In genomic region chr12:57815177-57816000, GRCh38 we compare ENCODE assay signal across 9 cellular contexts. TPM values are rescaled to one million over a fixed set of nuclear protein-coding genes. Genes with fewer than 3 reads are reported as not detected.
DNase-seq lines count a peak whose midpoint lies in the region; ATAC-seq and TF ChIP-seq lines count a peak whose summit lies in the region.
"Had no signal": no experiment of that assay in that cellular context is flagged by ENCODE, and none has a peak within 500 bp of the region (broad histone marks: within the 10 kb centered on the region; RNA-seq: fewer than 3 reads in every experiment).

No MANE protein-coding gene starts in this region.

- H3K36me3 ChIP-seq in CD4-positive, alpha-beta memory T cell (ENCODE audit: insufficient read depth, low read length), result no peaks in the 10 kb centered on the region

- H3K27ac Mint-ChIP-seq in endothelial cell (ENCODE audit: unreplicated experiment), result no peak overlapping the region
- peak overlapping the region in 1 of 7 donors; percentile 41 for H3K27ac Mint-ChIP-seq in CD4-positive, alpha-beta memory T cell

- H3K27me3 Mint-ChIP-seq in endothelial cell (ENCODE audit: unreplicated experiment), result peaks cover 14% of the 10 kb centered on the region
- H3K27me3 Mint-ChIP-seq in CD4-positive, alpha-beta memory T cell, result no peaks in the 10 kb centered on the region

- CTCF ChIA-PET in CD4-positive, alpha-beta memory T cell (lab: Charles Lee; ENCODE audit: partially characterized antibody), result interaction anchor here (1.4 to 3.9 kb wide), 4 partner anchors 12 to 83 kb away, joined by 3 to 18 read pairs (median 6); no protein-coding TSS in a partner anchor

- no peaks in the 10 kb centered on the region for H3K9me3 Mint-ChIP-seq in endothelial cell (ENCODE audit: unreplicated experiment)
- H3K9me3 Mint-ChIP-seq in CD4-positive, alpha-beta memory T cell, result peaks cover 0 to 2% (median 0%) of the 10 kb centered on the region in 8 donors

- H3K4me3 Mint-ChIP-seq in endothelial cell (ENCODE audit: unreplicated experiment), result no peak overlapping the region
- no peak overlapping the region for H3K4me3 Mint-ChIP-seq in CD4-positive, alpha-beta memory T cell

- DNase-seq in DMS153 treated with DMSO at 0.1 percent for 48 hours (lab: John Stamatoyannopoulos, UW; ENCODE audit: unreplicated experiment) (peak; percentile 25), NB4 (ENCODE audit: low read depth) (peak; percentile 43), SHP77 treated with DMSO at 0.1 percent for 48 hours (lab: John Stamatoyannopoulos, UW) (peak; percentile 25), iPS-NIHi7 (ENCODE audit: extremely low spot score) (peak; percentile 77), epidermal melanocyte (ENCODE audit: insufficient read length, low spot score) (no peak), endothelial cell (ENCODE audit: low spot score) (no peak)
- DNase-seq in CD4-positive, alpha-beta memory T cell, result no peak
- DNase-seq: amygdala had no signal

- no peaks in the 10 kb centered on the region for H3K9me3 ChIP-seq in CD4-positive, alpha-beta memory T cell (ENCODE audit: control insufficient read depth in 1 of 2, low read length in 2 of 2)

- no peak for TF ChIP-seq POLR2A in NB4 (IDR thresholded peaks at IDR 0.05; ENCODE audit: extremely low read depth, insufficient read length)

- POLR2A ChIA-PET in CD4-positive, alpha-beta memory T cell (lab: Charles Lee; ENCODE audit: partially characterized antibody), result interaction anchor here (1.3 to 2.3 kb wide), 3 partner anchors 27 to 88 kb away, joined by 3 to 6 read pairs (median 4); no protein-coding TSS in a partner anchor

- H3K4me1 Mint-ChIP-seq in endothelial cell (ENCODE audit: unreplicated experiment), result peaks cover 15% of the 10 kb centered on the region
- H3K4me1 Mint-ChIP-seq in CD4-positive, alpha-beta memory T cell, result peaks cover 0 to 8% (median 5%) of the 10 kb centered on the region in 4 donors

- H3K4me3 ChIP-seq in NB4 (ENCODE audit: low read depth, low read length), result no peak overlapping the region
- no peak overlapping the region for H3K4me3 ChIP-seq in CD4-positive, alpha-beta memory T cell (ENCODE audit: low read length in 2 of 2)

- intact Hi-C loops in CD4-positive, alpha-beta memory T cell (cut with micrococcal nuclease), result no loop called here

- H3K4me1 ChIP-seq in CD4-positive, alpha-beta memory T cell (ENCODE audit: insufficient read depth, low read length), result no peaks in the 10 kb centered on the region

- H3K36me3 Mint-ChIP-seq in endothelial cell (ENCODE audit: low read depth, unreplicated experiment), result peaks cover 30% of the 10 kb centered on the region
- peaks cover 4 to 20% of the 10 kb centered on the region in 2 donors for H3K36me3 Mint-ChIP-seq in CD4-positive, alpha-beta memory T cell

- no peak for ATAC-seq in HG03469 (IDR thresholded peaks at IDR 0.05; ENCODE audit: unreplicated experiment)

- no peaks in the 10 kb centered on the region for H3K27me3 ChIP-seq in CD4-positive, alpha-beta memory T cell (ENCODE audit: insufficient read depth, low read length)

- no peak overlapping the region for H3K27ac ChIP-seq in CD4-positive, alpha-beta memory T cell (ENCODE audit: low read depth, low read length)

- peak; percentile 13 for TF ChIP-seq CTCF in NB4 (IDR thresholded peaks at IDR 0.05; ENCODE audit: low read depth, low read length)
- no peak for TF ChIP-seq CTCF in endothelial cell (IDR thresholded peaks at IDR 0.05; ENCODE audit: unreplicated experiment)

RNA-seq across cellular contexts. Expression of gene AVIL, which starts 3.1 kb away (rescaled TPM):
- 4.5 TPM for total RNA-seq in endothelial cell (ENCODE audit: unreplicated experiment)
- 10 to 100 TPM; 14.6 to 15.9 TPM for total RNA-seq in CD4-positive, alpha-beta memory T cell
- under 1 TPM in 1 of 2 donors, not detected in 1; 0.68 TPM for polyA plus RNA-seq in CD4-positive, alpha-beta memory T cell

RNA-seq across cellular contexts. Expression of gene CTDSP2, which starts 31.1 kb away (rescaled TPM):
- 181 TPM for total RNA-seq in endothelial cell (ENCODE audit: unreplicated experiment)
- total RNA-seq in CD4-positive, alpha-beta memory T cell, result 100 to 1,000 TPM; 274 to 285 TPM
- polyA plus RNA-seq in CD4-positive, alpha-beta memory T cell, result 10 to 100 TPM; 57.7 to 74.8 TPM

RNA-seq across cellular contexts. Expression of gene TSFM, which starts 32.8 kb away (rescaled TPM):
- 25.8 TPM for total RNA-seq in endothelial cell (ENCODE audit: unreplicated experiment)
- total RNA-seq in CD4-positive, alpha-beta memory T cell, result 10 to 100 TPM; 18.9 to 22.2 TPM
- polyA plus RNA-seq in CD4-positive, alpha-beta memory T cell, result 10 to 100 TPM; 23.2 to 32.5 TPM

RNA-seq across cellular contexts. Expression of gene EEF1AKMT3, which starts 43.0 kb away (rescaled TPM):
- 8.6 TPM for total RNA-seq in endothelial cell (ENCODE audit: unreplicated experiment)
- total RNA-seq in CD4-positive, alpha-beta memory T cell, result 1 to 10 TPM; 3.1 to 4.9 TPM
- 10 to 100 TPM in 1 of 2 donors, 1 to 10 TPM in 1; 5.3 to 12.4 TPM for polyA plus RNA-seq in CD4-positive, alpha-beta memory T cell

RNA-seq across cellular contexts. Expression of gene METTL1, which starts 43.5 kb away (rescaled TPM):
- total RNA-seq in endothelial cell (ENCODE audit: unreplicated experiment), result 10.6 TPM
- total RNA-seq in CD4-positive, alpha-beta memory T cell, result 10 to 100 TPM in 1 of 2 experiments, 1 to 10 TPM in 1; 9.9 to 10.9 TPM
- polyA plus RNA-seq in CD4-positive, alpha-beta memory T cell, result 10 to 100 TPM; 16.3 to 19.1 TPM

Comparison
In these comparisons a context has a peak if more than half of its experiments do, and no peak if none do; other contexts are left out.
1. DNase-seq: peak in DMS153 treated with DMSO at 0.1 percent for 48 hours (single experiment), NB4 (single experiment), SHP77 treated with DMSO at 0.1 percent for 48 hours (single experiment) and iPS-NIHi7 (single experiment); none in epidermal melanocyte (single experiment), endothelial cell (single experiment) and CD4-positive, alpha-beta memory T cell (0 of 5).